ENCODE assay signal across 18 cellular contexts in the genomic region with DNA sequence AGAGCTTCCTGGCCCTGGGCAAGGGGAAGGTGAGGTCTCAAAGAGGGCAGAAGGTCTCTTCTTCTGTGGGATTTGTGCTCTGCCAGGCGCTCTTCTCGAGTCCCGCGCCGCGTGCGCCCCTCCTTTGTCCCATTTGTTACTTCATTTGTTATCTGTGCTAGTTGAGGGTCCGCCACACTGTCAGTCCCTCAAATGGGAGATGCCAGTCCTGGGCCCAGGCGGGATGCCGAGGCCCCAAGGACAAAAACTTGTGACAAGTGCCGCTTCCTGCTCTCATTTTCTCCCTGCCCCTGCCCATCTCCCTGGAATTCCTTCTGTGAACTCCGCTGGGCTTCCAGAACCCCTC. TPM values are rescaled to one million over a fixed set of nuclear protein-coding genes. Genes with fewer than 3 reads are reported as not detected.
A peak's percentile ranks its signal among the peaks of the same experiment; 100 is the strongest.
DNase-seq lines count a peak whose midpoint lies in the region; ATAC-seq, FAIRE-seq and TF ChIP-seq lines count a peak whose summit lies in the region.
"Had no signal": no experiment of that assay in that cellular context is flagged by ENCODE, and none has a peak within 500 bp of the region (broad histone marks: within the 10 kb centered on the region; RNA-seq: fewer than 3 reads in every experiment).

No MANE protein-coding gene starts in this region.

- in situ Hi-C loops in brain microvascular endothelial cell (cut with HindIII; ENCODE audit: low pct_ligation_motif_present, low sequenced_read_pairs): no loop called here

- H3K9me3 ChIP-seq in left ventricle myocardium inferior (replicated peaks): no peaks in the 10 kb centered on the region
- H3K9me3 ChIP-seq in thymus (ENCODE audit: control insufficient read depth): no peaks in the 10 kb centered on the region

- 23% methylated on average over 12 of the region's 12 CpGs for WGBS in thymus

- H3K4me1 ChIP-seq in left ventricle myocardium inferior (peaks cover 25% of the 10 kb centered on the region), thymus (ENCODE audit: control insufficient read depth, insufficient read depth, low read length) (peaks cover 5% of the 10 kb centered on the region)

- TF ChIP-seq CTCF in left ventricle myocardium inferior (IDR thresholded peaks at IDR 0.05; ENCODE audit: borderline replicate concordance) (no peak), brain microvascular endothelial cell (IDR thresholded peaks at IDR 0.05; ENCODE audit: low read depth, low read length, missing control alignments) (no peak), kidney epithelial cell (IDR thresholded peaks at IDR 0.05; ENCODE audit: insufficient read depth, low read length, poor library complexity, severe bottlenecking) (no peak), D721Med (IDR thresholded peaks at IDR 0.05; ENCODE audit: insufficient read depth, missing control alignments) (no peak)

- peaks cover 77% of the 10 kb centered on the region for H3K27me3 ChIP-seq in left ventricle myocardium inferior (ENCODE audit: low read depth)
- peaks cover 30% of the 10 kb centered on the region for H3K27me3 ChIP-seq in brain microvascular endothelial cell (replicated peaks)
- H3K27me3 ChIP-seq in kidney epithelial cell (ENCODE audit: control insufficient read depth, insufficient read depth, low read length): peaks cover 25% of the 10 kb centered on the region
- peaks cover 49% of the 10 kb centered on the region for H3K27me3 ChIP-seq in thymus (ENCODE audit: control insufficient read depth, insufficient read depth)

- intact Hi-C loops in left ventricle myocardium inferior (cut with micrococcal nuclease): no loop called here
- intact Hi-C loops in Right ventricle myocardium inferior (cut with DNase I): no loop called here

- no peak for ATAC-seq in Right ventricle myocardium inferior
- ATAC-seq in HG02981 (IDR thresholded peaks at IDR 0.05; ENCODE audit: unreplicated experiment): no peak
- ATAC-seq: activated CD4-positive, CD25-positive, alpha-beta regulatory T cell treated with anti-CD3 and anti-CD28 coated beads, Interleukin-2, amount 50 U/mL, for 24 hours had no signal

- no peaks in the 10 kb centered on the region for H3K36me3 ChIP-seq in left ventricle myocardium inferior
- no peaks in the 10 kb centered on the region for H3K36me3 ChIP-seq in brain microvascular endothelial cell (replicated peaks)
- no peaks in the 10 kb centered on the region for H3K36me3 ChIP-seq in kidney epithelial cell (ENCODE audit: control insufficient read depth, insufficient read depth, low read length)
- H3K36me3 ChIP-seq in thymus (ENCODE audit: control insufficient read depth, insufficient read depth): no peaks in the 10 kb centered on the region

- DNase-seq in left ventricle myocardium inferior (no peak), Right ventricle myocardium inferior (ENCODE audit: missing footprints) (no peak), brain microvascular endothelial cell (no peak), kidney epithelial cell (ENCODE audit: low read depth) (no peak), D721Med (ENCODE audit: insufficient read length, low spot score) (no peak), NCI-H2081 (lab: John Stamatoyannopoulos, UW) (no peak)
- DNase-seq: activated naive CD4-positive, alpha-beta T cell; effector memory CD4-positive, alpha-beta T cell; foreskin melanocyte; HCEC 1CT; NCI-H1436; PC-9; stimulated activated naive CD4-positive, alpha-beta T cell treated with Interleukin-2 at 50 U/mL for 16 hours; SW 1271 had no signal

- H3K27ac ChIP-seq in left ventricle myocardium inferior (replicated peaks): no peak overlapping the region
- no peak overlapping the region for H3K27ac ChIP-seq in brain microvascular endothelial cell
- no peak overlapping the region for H3K27ac ChIP-seq in thymus (ENCODE audit: low read depth)
- H3K27ac ChIP-seq: PC-9 had no signal

- no peak for FAIRE-seq in D721Med (lab: Jason Lieb, UNC)
- FAIRE-seq: bronchial epithelial cell had no signal

- H3K4me3 ChIP-seq in left ventricle myocardium inferior: peak overlapping the region; percentile 70
- peak overlapping the region; percentile 57 for H3K4me3 ChIP-seq in brain microvascular endothelial cell (ENCODE audit: low read depth, low read length)
- H3K4me3 ChIP-seq in kidney epithelial cell (ENCODE audit: low read depth, low read length): peak overlapping the region; percentile 50
- peak overlapping the region; percentile 39 for H3K4me3 ChIP-seq in thymus (ENCODE audit: low read length)
- H3K4me3 ChIP-seq: PC-9 had no signal

RNA-seq across cellular contexts. Expression of gene ST8SIA2, which starts 1.5 kb away (rescaled TPM):
- total RNA-seq in left ventricle myocardium inferior (3.6 TPM), Right ventricle myocardium inferior (3.1 TPM), kidney epithelial cell (7.0 and 13.7 TPM in 2 replicates)
- polyA plus RNA-seq in thymus: 0.48 TPM
- total RNA-seq: bronchial epithelial cell, PC-9 had no signal
